In the genomic region with DNA sequence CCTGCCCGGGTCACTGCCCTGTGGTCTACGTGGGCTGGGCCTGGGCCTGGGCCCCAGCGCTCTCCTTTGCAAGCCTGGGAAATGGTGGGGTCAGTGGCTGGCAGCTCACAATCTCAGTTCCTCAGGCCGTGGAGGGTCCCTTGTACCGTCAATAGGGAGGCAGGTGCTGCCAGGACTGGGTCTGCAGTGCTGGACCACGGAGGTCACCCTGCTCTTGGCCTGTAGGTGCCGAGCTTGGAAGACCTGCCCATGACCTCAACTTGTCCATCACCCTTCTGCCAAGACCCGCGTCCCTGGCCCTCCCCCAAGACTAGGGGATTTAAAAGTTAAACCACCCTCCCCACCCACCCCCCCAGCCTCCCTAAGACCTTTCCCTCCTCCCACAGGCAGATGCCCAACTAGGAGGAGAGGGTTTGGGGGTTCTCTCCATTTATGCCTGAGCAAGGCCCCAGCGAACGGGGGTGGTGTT, we compare ENCODE assay signal across 10 cellular contexts. TPM values are rescaled to one million over a fixed set of nuclear protein-coding genes. Genes with fewer than 3 reads are reported as not detected.
DNase-seq lines count a peak whose midpoint lies in the region; ATAC-seq and TF ChIP-seq lines count a peak whose summit lies in the region.
"Had no signal": no experiment of that assay in that cellular context is flagged by ENCODE, and none has a peak within 500 bp of the region (broad histone marks: within the 10 kb centered on the region; RNA-seq: fewer than 3 reads in every experiment).

No MANE protein-coding gene starts in this region.

- H3K27ac Mint-ChIP-seq in CD8-positive, alpha-beta memory T cell = peak overlapping the region in 1 of 8 donors; percentile 70
- H3K27ac Mint-ChIP-seq in activated T-helper 17 cell treated with anti-CD3 and anti-CD28 coated beads, Interleukin-2, amount 50 U/mL, for 72 hours = no peak overlapping the region
- H3K27ac Mint-ChIP-seq: activated naive CD4-positive, alpha-beta T cell treated with anti-CD3 and anti-CD28 coated beads for 36 hours had no signal

- H3K4me3 Mint-ChIP-seq in CD8-positive, alpha-beta memory T cell = peak overlapping the region in 6 of 7 donors; percentile 67 to 85 (median 72)
- peak overlapping the region; percentile 47 for H3K4me3 Mint-ChIP-seq in activated T-helper 17 cell treated with anti-CD3 and anti-CD28 coated beads, Interleukin-2, amount 50 U/mL, for 72 hours

- intact Hi-C loops in sciatic nerve (cut with DNase I) = loop anchor here (10.0 kb wide), 1 partner anchor 657 kb away; no protein-coding TSS in a partner anchor

- H3K9me3 Mint-ChIP-seq in CD8-positive, alpha-beta memory T cell = peaks cover 0 to 2% (median 0%) of the 10 kb centered on the region in 5 donors
- no peaks in the 10 kb centered on the region for H3K9me3 Mint-ChIP-seq in activated T-helper 17 cell treated with anti-CD3 and anti-CD28 coated beads, Interleukin-2, amount 50 U/mL, for 72 hours
- H3K9me3 Mint-ChIP-seq: activated naive CD4-positive, alpha-beta T cell treated with anti-CD3 and anti-CD28 coated beads for 36 hours had no signal

- H3K27me3 Mint-ChIP-seq in CD8-positive, alpha-beta memory T cell = peaks cover 61 to 63% of the 10 kb centered on the region in 2 donors
- H3K27me3 Mint-ChIP-seq in activated T-helper 17 cell treated with anti-CD3 and anti-CD28 coated beads, Interleukin-2, amount 50 U/mL, for 72 hours = peaks cover 47% of the 10 kb centered on the region

- TF ChIP-seq CTCF in foreskin fibroblast (IDR thresholded peaks at IDR 0.05; ENCODE audit: low read depth, low read length) = no peak

- H3K4me1 ChIP-seq in CD8-positive, alpha-beta memory T cell (ENCODE audit: insufficient read depth, low read length) = peaks cover 45% of the 10 kb centered on the region

- H3K27me3 ChIP-seq in CD8-positive, alpha-beta memory T cell (ENCODE audit: insufficient read depth, low read length, poor library complexity, severe bottlenecking) = peaks cover 54% of the 10 kb centered on the region

- no peak overlapping the region for H3K27ac ChIP-seq in CD8-positive, alpha-beta memory T cell (ENCODE audit: low read depth, low read length)

- H3K4me3 ChIP-seq in CD8-positive, alpha-beta memory T cell (ENCODE audit: low read length) = no peak overlapping the region
- H3K4me3 ChIP-seq in foreskin fibroblast (ENCODE audit: low read depth in 1 of 2, low read length in 2 of 2) = peak overlapping the region; percentile 84 to 92

- peaks cover 0 to 2% (median 0%) of the 10 kb centered on the region in 3 donors for H3K36me3 Mint-ChIP-seq in CD8-positive, alpha-beta memory T cell
- H3K36me3 Mint-ChIP-seq in activated T-helper 17 cell treated with anti-CD3 and anti-CD28 coated beads, Interleukin-2, amount 50 U/mL, for 72 hours (ENCODE audit: low read depth) = peaks cover 11% of the 10 kb centered on the region

- CTCF ChIA-PET in CD8-positive, alpha-beta memory T cell (lab: Charles Lee) = interaction anchor here (0.9 to 1.0 kb wide), 2 partner anchors 10 to 658 kb away, joined by 3 to 4 read pairs; no protein-coding TSS in a partner anchor

- H3K9me3 ChIP-seq in CD8-positive, alpha-beta memory T cell (ENCODE audit: low read length) = no peaks in the 10 kb centered on the region

- H3K36me3 ChIP-seq in CD8-positive, alpha-beta memory T cell (ENCODE audit: insufficient read depth, low read length) = no peaks in the 10 kb centered on the region

- POLR2A ChIA-PET in CD8-positive, alpha-beta memory T cell (lab: Charles Lee) = interaction anchor here (1.7 kb wide), 1 partner anchor 10 kb away, joined by 6 read pairs; no protein-coding TSS in a partner anchor

- H3K4me1 Mint-ChIP-seq in CD8-positive, alpha-beta memory T cell = peaks cover 34 to 53% (median 36%) of the 10 kb centered on the region in 3 donors
- H3K4me1 Mint-ChIP-seq in activated T-helper 17 cell treated with anti-CD3 and anti-CD28 coated beads, Interleukin-2, amount 50 U/mL, for 72 hours = peaks cover 9% of the 10 kb centered on the region

- ATAC-seq in activated T-helper 17 cell treated with anti-CD3 and anti-CD28 coated beads, Interleukin-2, amount 50 U/mL, for 72 hours (replicated peaks) = no peak
- ATAC-seq in sciatic nerve (no peak), HG03159 (IDR thresholded peaks at IDR 0.05; ENCODE audit: unreplicated experiment) (no peak), HG02623 (IDR thresholded peaks at IDR 0.05; ENCODE audit: unreplicated experiment) (no peak), HG03097 (IDR thresholded peaks at IDR 0.05; ENCODE audit: low FRiP score, unreplicated experiment) (no peak)

- DNase-seq in CD8-positive, alpha-beta memory T cell = no peak
- DNase-seq in foreskin fibroblast = peak in 1 of 2 donors; percentile 49
- DNase-seq in sciatic nerve (ENCODE audit: low spot score) = peak; percentile 56
- DNase-seq in GOT3 (lab: John Stamatoyannopoulos, UW) = no peak
- DNase-seq: activated naive CD4-positive, alpha-beta T cell treated with anti-CD3 and anti-CD28 coated beads for 36 hours; NCI-H69 had no signal

RNA-seq across cellular contexts. Expression of gene TBX2, which starts 2.5 kb away (rescaled TPM):
- under 1 TPM; 0.11 to 0.13 TPM for total RNA-seq in CD8-positive, alpha-beta memory T cell
- not detected for polyA plus RNA-seq in CD8-positive, alpha-beta memory T cell
- not detected for total RNA-seq in activated T-helper 17 cell treated with anti-CD3 and anti-CD28 coated beads, Interleukin-2, amount 50 U/mL, for 72 hours
- total RNA-seq in sciatic nerve = 42.4 TPM
- total RNA-seq: activated naive CD4-positive, alpha-beta T cell treated with anti-CD3 and anti-CD28 coated beads for 36 hours had no signal

RNA-seq across cellular contexts. Expression of gene TBX4, which starts 50.1 kb away (rescaled TPM):
- not detected for total RNA-seq in CD8-positive, alpha-beta memory T cell
- not detected for polyA plus RNA-seq in CD8-positive, alpha-beta memory T cell
- not detected for total RNA-seq in activated T-helper 17 cell treated with anti-CD3 and anti-CD28 coated beads, Interleukin-2, amount 50 U/mL, for 72 hours
- total RNA-seq in sciatic nerve = not detected
- total RNA-seq: activated naive CD4-positive, alpha-beta T cell treated with anti-CD3 and anti-CD28 coated beads for 36 hours had no signal

Comparison
In these comparisons a context has a peak if more than half of its experiments do, and no peak if none do; other contexts are left out.
1. RNA of gene TBX2, which starts 2.5 kb away (total RNA-seq): 42.4 TPM in sciatic nerve (single experiment); 0.11 to 0.13 TPM in CD8-positive, alpha-beta memory T cell and not detected in activated T-helper 17 cell treated with anti-CD3 and anti-CD28 coated beads, Interleukin-2, amount 50 U/mL, for 72 hours; every median in the first group is over 10 times any median in the second.